In genomic region chr18:58216071-58216471, GRCh38 we compare ENCODE assay signal across 13 cellular contexts.
DNase-seq lines count a peak whose midpoint lies in the region; ATAC-seq and TF ChIP-seq lines count a peak whose summit lies in the region.
"Had no signal": no experiment of that assay in that cellular context is flagged by ENCODE, and none has a peak within 500 bp of the region (broad histone marks: within the 10 kb centered on the region; RNA-seq: fewer than 3 reads in every experiment).

No MANE protein-coding gene starts in this region.

- no peak overlapping the region for H3K4me3 ChIP-seq in epithelial cell of esophagus (ENCODE audit: low read length)

- DNase-seq in HT-29 (ENCODE audit: low spot score), result peak; percentile 24
- peak; percentile 63 for DNase-seq in epithelial cell of esophagus (ENCODE audit: low read depth)
- peak; percentile 84 for DNase-seq in renal cortical epithelial cell (ENCODE audit: low read depth)
- no peak for DNase-seq in HPDE6-E6E7 (ENCODE audit: extremely low spot score)
- DNase-seq in GOT3 (lab: John Stamatoyannopoulos, UW), result no peak
- no peak for DNase-seq in activated naive CD4-positive, alpha-beta T cell treated with anti-CD3 and anti-CD28 coated beads, Interleukin-2, amount 50 U/mL, for 72 hours (ENCODE audit: low spot score in 2 of 2)
- DNase-seq: effector CD4-positive, alpha-beta T cell; GF-D8; RPMI8226; stimulated activated CD4-positive, alpha-beta T cell treated with anti-CD3 and anti-CD28 coated beads, Interleukin-2, amount 100 ng/mL, for 24 hours; trophoblast cell had no signal

- ATAC-seq in GM19351 (IDR thresholded peaks at IDR 0.05; ENCODE audit: unreplicated experiment), result peak; percentile 85
- no peak for ATAC-seq in activated naive CD4-positive, alpha-beta T cell treated with anti-CD3 and anti-CD28 coated beads, Interleukin-2, amount 50 U/mL, for 72 hours
- no peak for ATAC-seq in HG02678 (IDR thresholded peaks at IDR 0.05; ENCODE audit: unreplicated experiment)

- no peak for TF ChIP-seq CTCF in epithelial cell of esophagus (IDR thresholded peaks at IDR 0.05; ENCODE audit: insufficient read depth, low read depth, low read length, missing control alignments)

- H3K27ac Mint-ChIP-seq in activated naive CD4-positive, alpha-beta T cell treated with anti-CD3 and anti-CD28 coated beads, Interleukin-2, amount 50 U/mL, for 72 hours, result no peak overlapping the region

- no peaks in the 10 kb centered on the region for H3K9me3 Mint-ChIP-seq in activated naive CD4-positive, alpha-beta T cell treated with anti-CD3 and anti-CD28 coated beads, Interleukin-2, amount 50 U/mL, for 72 hours

- H3K36me3 Mint-ChIP-seq in activated naive CD4-positive, alpha-beta T cell treated with anti-CD3 and anti-CD28 coated beads, Interleukin-2, amount 50 U/mL, for 72 hours, result no peaks in the 10 kb centered on the region

Comparison
In these comparisons a context has a peak if more than half of its experiments do, and no peak if none do; other contexts are left out.
1. DNase-seq: peak in HT-29 (single experiment), epithelial cell of esophagus (single experiment) and renal cortical epithelial cell (single experiment); none in HPDE6-E6E7 (single experiment), GOT3 (single experiment) and activated naive CD4-positive, alpha-beta T cell treated with anti-CD3 and anti-CD28 coated beads, Interleukin-2, amount 50 U/mL, for 72 hours (0 of 2).